Comparison of ENCODE assay signal across 24 cellular contexts in the genomic region with DNA sequence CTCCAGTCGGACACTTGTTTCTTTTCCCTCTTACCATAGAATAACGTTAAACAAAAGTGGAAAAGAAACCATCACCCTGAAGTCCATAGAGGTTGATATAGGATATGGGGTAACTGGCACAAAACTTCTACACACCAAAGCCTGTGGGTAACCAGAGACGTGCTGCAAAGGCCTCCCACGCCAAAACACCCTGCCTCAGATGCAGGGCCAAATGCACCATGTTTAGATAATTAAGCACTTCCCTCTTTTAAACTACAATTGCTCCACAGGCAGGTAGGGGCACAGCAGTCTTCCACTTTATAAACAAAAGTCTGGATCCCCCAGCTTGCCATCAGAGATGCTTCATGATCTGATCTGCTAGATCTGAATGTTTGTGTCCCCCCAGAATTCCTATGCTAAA. TPM values are rescaled to one million over a fixed set of nuclear protein-coding genes. Genes with fewer than 3 reads are reported as not detected.
"Had no signal": no experiment of that assay in that cellular context is flagged by ENCODE, and none has a peak within 500 bp of the region (broad histone marks: within the 10 kb centered on the region; RNA-seq: fewer than 3 reads in every experiment).

No MANE protein-coding gene starts in this region.

- H3K4me1 ChIP-seq: SJSA1 had no signal

- H3K4me2 ChIP-seq: PC-9 had no signal

- H3K27me3 ChIP-seq: Peyer's patch, SJSA1 had no signal

- ATAC-seq: Right ventricle myocardium inferior had no signal

- H3K4me3 ChIP-seq: PC-9, Peyer's patch, SJSA1, SK-N-MC had no signal

- H3K27ac ChIP-seq: HL-60, PC-9, Peyer's patch, SJSA1, SK-N-MC had no signal

- H3K9me3 ChIP-seq: Peyer's patch, SJSA1 had no signal

- H3K36me3 ChIP-seq: Peyer's patch, SJSA1 had no signal

- DNase-seq: KBM-7, NCI-H1092, NCI-H1436, NCI-H187, NCI-H2029, NCI-H2081 treated with DMSO at 0.1 percent for 48 hours, NCI-H2171, NCI-H226, NCI-H446, NCI-H510A, NCI-H524 treated with DMSO at 0.1 percent for 48 hours, NCI-H69, NCI-H774, PC-9, Peyer's patch, SIG-M5, SW 1271 had no signal

RNA-seq across cellular contexts. Expression of gene CLIC5, which starts 10.4 kb away (rescaled TPM):
- total RNA-seq: LHCN-M2, MCF 10A, RPMI7951 had no signal
